ENCODE assay signal across 8 cellular contexts in genomic region chr20:40962733-40963504, GRCh38.
DNase-seq lines count a peak whose midpoint lies in the region; ATAC-seq and TF ChIP-seq lines count a peak whose summit lies in the region.

No MANE protein-coding gene starts in this region.

- DNase-seq in NCI-H446 (lab: John Stamatoyannopoulos, UW) (peak; percentile 53 to 82), coronary artery (ENCODE audit: low spot score) (peak; percentile 82), lower leg skin (ENCODE audit: low spot score in 2 of 2) (peak; percentile 53 to 95)
- peak; percentile 83 for DNase-seq in activated CD4-positive, alpha-beta T cell treated with anti-CD3 and anti-CD28 coated beads for 48 hours
- DNase-seq in stimulated activated CD4-positive, alpha-beta T cell treated with anti-CD3 and anti-CD28 coated beads, TNF-alpha, amount 100 ng/mL, for 48 hours (ENCODE audit: low read depth in 3 of 3) = peak; percentile 52 to 66 (median 59)

- intact Hi-C loops in lower leg skin (cut with DNase I; ENCODE audit: low total_unique reads) = loop anchor here (10.0 kb wide), 2 partner anchors 1698 to 1908 kb away; no protein-coding TSS in a partner anchor

- TF ChIP-seq CTCF in GM12873 (IDR thresholded peaks at IDR 0.05; ENCODE audit: insufficient read depth, low read depth, low read length, missing control alignments) (peak; percentile 83), coronary artery (IDR thresholded peaks at IDR 0.05) (peak; percentile 90), lower leg skin (IDR thresholded peaks at IDR 0.05) (peak in 2 of 3 donors; percentile 59 to 75)

- 28 to 29% methylated on average over 21 of the region's 21 CpGs for WGBS in lower leg skin, 2 donors

- ATAC-seq in HG03097 (IDR thresholded peaks at IDR 0.05; ENCODE audit: low FRiP score, unreplicated experiment) (peak; percentile 71), HG03139 (IDR thresholded peaks at IDR 0.05; ENCODE audit: unreplicated experiment) (no peak)

- no peak overlapping the region for H3K27ac ChIP-seq in coronary artery

- no peak for TF ChIP-seq POLR2A in lower leg skin (IDR thresholded peaks at IDR 0.05)

- H3K4me3 ChIP-seq in coronary artery (no peak overlapping the region), lower leg skin (ENCODE audit: low read depth, poor library complexity, severe bottlenecking) (no peak overlapping the region)
